15 cellular contexts compared by ENCODE assay signal in the genomic region with DNA sequence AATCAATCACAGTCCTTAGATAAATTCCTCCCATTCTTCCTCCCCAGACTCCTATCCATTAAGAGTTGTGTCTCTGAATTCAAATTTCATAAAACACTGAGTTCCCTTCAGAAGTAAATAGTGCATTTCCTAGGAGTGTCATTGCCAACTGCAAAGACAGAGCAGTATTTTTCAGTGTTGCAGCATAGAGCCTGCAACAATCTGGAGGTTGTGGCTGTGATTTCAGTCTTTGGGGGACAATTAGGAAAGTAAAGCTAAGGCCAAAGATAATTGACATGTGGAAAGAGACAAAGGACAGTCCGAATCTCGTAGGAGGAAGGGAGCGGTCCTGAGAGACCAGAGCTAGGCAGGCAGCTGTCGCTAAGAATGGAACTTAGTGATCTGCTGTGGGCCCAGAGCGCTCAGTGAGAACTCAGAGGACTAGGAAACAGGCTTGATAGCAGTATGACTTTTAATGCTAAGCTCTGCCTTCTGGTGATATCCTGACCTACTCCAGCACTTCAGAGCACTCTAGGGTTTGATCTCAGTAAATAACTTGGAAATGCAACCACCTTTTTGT. TPM values are rescaled to one million over a fixed set of nuclear protein-coding genes. Genes with fewer than 3 reads are reported as not detected.
DNase-seq lines count a peak whose midpoint lies in the region; ATAC-seq and TF ChIP-seq lines count a peak whose summit lies in the region.
"Had no signal": no experiment of that assay in that cellular context is flagged by ENCODE, and none has a peak within 500 bp of the region (broad histone marks: within the 10 kb centered on the region; RNA-seq: fewer than 3 reads in every experiment).

No MANE protein-coding gene starts in this region.

- BruUV-seq in MCF 10A (replicated peaks; lab: Mats Ljungman, UMichigan) = no TSS peak

- ATAC-seq in heart left ventricle = peak; percentile 72 to 82 (median 80)
- no peak for ATAC-seq in GM21528 (IDR thresholded peaks at IDR 0.05; ENCODE audit: low FRiP score, unreplicated experiment)
- ATAC-seq: K562 had no signal

- H3K9me3 ChIP-seq in heart left ventricle = no peaks in the 10 kb centered on the region
- no peaks in the 10 kb centered on the region for H3K9me3 ChIP-seq in thymus (ENCODE audit: control insufficient read depth)

- H3K27me3 Mint-ChIP-seq in nephron (ENCODE audit: low read depth) (no peaks in the 10 kb centered on the region), MCF 10A (ENCODE audit: insufficient read depth, unreplicated experiment) (no peaks in the 10 kb centered on the region)
- H3K27me3 Mint-ChIP-seq: activated naive CD4-positive, alpha-beta T cell treated with anti-CD3 and anti-CD28 coated beads, Interleukin-2, amount 10 ng/mL, durations not matched to agents 7 days and 5 days had no signal

- POLR2A ChIA-PET in MCF 10A (lab: Yijun Ruan, JAX) = interaction anchor here (0.6 kb wide), 2 partner anchors 16 to 197 kb away, joined by 3 read pairs; no protein-coding TSS in a partner anchor

- peak overlapping the region; percentile 12 to 60 (median 52) for H3K27ac Mint-ChIP-seq in nephron
- H3K27ac Mint-ChIP-seq in MCF 10A (ENCODE audit: low read depth, unreplicated experiment) = no peak overlapping the region
- H3K27ac Mint-ChIP-seq: activated naive CD4-positive, alpha-beta T cell treated with anti-CD3 and anti-CD28 coated beads, Interleukin-2, amount 10 ng/mL, durations not matched to agents 7 days and 5 days; T-helper 2 cell treated with Interferon-gamma antibody and Interleukin-4, amounts not matched to agents 5 μg/mL and 100 μg/mL, for 36 hours had no signal

- H3K36me3 Mint-ChIP-seq in nephron (ENCODE audit: low read depth) (peaks cover 22% of the 10 kb centered on the region), MCF 10A (ENCODE audit: insufficient read depth, unreplicated experiment) (peaks cover 42% of the 10 kb centered on the region)

- peak overlapping the region in 4 of 12 donors; percentile 2 to 14 (median 9) for H3K4me3 ChIP-seq in heart left ventricle
- H3K4me3 ChIP-seq in thymus (ENCODE audit: low read length) = no peak overlapping the region
- H3K4me3 ChIP-seq: K562 had no signal

- H3K4me1 Mint-ChIP-seq in nephron (peaks cover 34% of the 10 kb centered on the region), MCF 10A (ENCODE audit: insufficient read depth, unreplicated experiment) (no peaks in the 10 kb centered on the region)
- H3K4me1 Mint-ChIP-seq: activated naive CD4-positive, alpha-beta T cell treated with anti-CD3 and anti-CD28 coated beads, Interleukin-2, amount 10 ng/mL, durations not matched to agents 7 days and 5 days had no signal

- CTCF ChIA-PET in MCF 10A (lab: Yijun Ruan, JAX) = no interaction called here

- DNase-seq in heart left ventricle (peak in 4 of 5 donors; percentile 60 to 70 (median 66)), MCF 10A (ENCODE audit: unreplicated experiment) (no peak), COR-L47 (lab: John Stamatoyannopoulos, UW) (no peak), NCI-H1105 (lab: John Stamatoyannopoulos, UW) (no peak)
- DNase-seq: activated CD8-positive, alpha-beta memory T cell treated with anti-CD3 and anti-CD28 coated beads, Interleukin-2, amount 50 U/mL, for 48 hours; activated naive CD4-positive, alpha-beta T cell treated with anti-CD3 and anti-CD28 coated beads, Interleukin-2, amount 10 ng/mL, durations not matched to agents 7 days and 5 days; NCI-H2227 treated with DMSO at 0.1 percent for 48 hours; SHP77 treated with DMSO at 0.1 percent for 48 hours; stimulated activated naive CD4-positive, alpha-beta T cell had no signal

- intact Hi-C loops in heart left ventricle (cut with DNase I) (no loop called here), MCF 10A (cut with micrococcal nuclease) (no loop called here)

- H3K27me3 ChIP-seq in heart left ventricle (no peaks in the 10 kb centered on the region), thymus (ENCODE audit: control insufficient read depth, insufficient read depth) (no peaks in the 10 kb centered on the region)

- no peak overlapping the region for H3K4me3 Mint-ChIP-seq in nephron
- H3K4me3 Mint-ChIP-seq in MCF 10A (ENCODE audit: unreplicated experiment) = no peak overlapping the region
- H3K4me3 Mint-ChIP-seq: activated naive CD4-positive, alpha-beta T cell treated with anti-CD3 and anti-CD28 coated beads, Interleukin-2, amount 10 ng/mL, durations not matched to agents 7 days and 5 days; T-helper 2 cell treated with Interferon-gamma antibody and Interleukin-4, amounts not matched to agents 5 μg/mL and 100 μg/mL, for 36 hours had no signal

- no peak for TF ChIP-seq CTCF in heart left ventricle (IDR thresholded peaks at IDR 0.05)
- no peak for TF ChIP-seq CTCF in nephron (IDR thresholded peaks at IDR 0.05; ENCODE audit: unreplicated experiment in 3 of 3)
- no peak for TF ChIP-seq CTCF in MCF 10A (IDR thresholded peaks at IDR 0.05; ENCODE audit: unreplicated experiment)

- H3K9me3 Mint-ChIP-seq in nephron (no peaks in the 10 kb centered on the region), MCF 10A (ENCODE audit: unreplicated experiment) (no peaks in the 10 kb centered on the region)
- H3K9me3 Mint-ChIP-seq: activated naive CD4-positive, alpha-beta T cell treated with anti-CD3 and anti-CD28 coated beads, Interleukin-2, amount 10 ng/mL, durations not matched to agents 7 days and 5 days; T-helper 2 cell treated with Interferon-gamma antibody and Interleukin-4, amounts not matched to agents 5 μg/mL and 100 μg/mL, for 36 hours had no signal

- WGBS in heart left ventricle, 4 donors = 59 to 71% (median 66%) methylated on average over 5 of the region's 5 CpGs
- WGBS in thymus = 98% methylated on average over 5 of the region's 5 CpGs

- H3K4me1 ChIP-seq in heart left ventricle = peaks cover 0 to 36% (median 8%) of the 10 kb centered on the region in 12 donors
- H3K4me1 ChIP-seq in thymus (ENCODE audit: control insufficient read depth, insufficient read depth, low read length) = no peaks in the 10 kb centered on the region

- H3K27ac ChIP-seq in angular gyrus (ENCODE audit: low read depth, low read length) (peak overlapping the region; percentile 57), heart left ventricle (peak overlapping the region; percentile 74 to 95 (median 84)), thymus (ENCODE audit: low read depth) (peak overlapping the region; percentile 20)

- no peak for TF ChIP-seq POLR2A in heart left ventricle (IDR thresholded peaks at IDR 0.05)

- H3K36me3 ChIP-seq in heart left ventricle (peaks cover 0 to 30% (median 20%) of the 10 kb centered on the region in 9 donors), thymus (ENCODE audit: control insufficient read depth, insufficient read depth) (peaks cover 22% of the 10 kb centered on the region)

RNA-seq across cellular contexts. Expression of a gene that starts 46.2 kb away (rescaled TPM):
- total RNA-seq in heart left ventricle (10 to 100 TPM; 12.3 to 16.3 (median 14.7) TPM), MCF 10A (2022) (27.8 and 31.6 TPM in 2 replicates)
- polyA plus RNA-seq in heart left ventricle (10 to 100 TPM in 1 of 2 donors, 1 to 10 TPM in 1; 8.9 to 19.1 TPM), thymus (23.5 TPM)

Comparison
In these comparisons a context has a peak if more than half of its experiments do, and no peak if none do; other contexts are left out.
1. H3K27ac ChIP-seq: peak in every context shown above with its lines; median percentile 84 in heart left ventricle; 57 in angular gyrus; 20 in thymus.
2. DNase-seq: peak in heart left ventricle (4 of 5); none in MCF 10A (single experiment), COR-L47 (single experiment) and NCI-H1105 (single experiment).